In genomic region chr11:1812274-1812673, GRCh38 we compare ENCODE assay signal across 3 cellular contexts.
"Had no signal": no experiment of that assay in that cellular context is flagged by ENCODE, and none has a peak within 500 bp of the region (broad histone marks: within the 10 kb centered on the region; RNA-seq: fewer than 3 reads in every experiment).

No MANE protein-coding gene starts in this region.

- DNase-seq: GDM1, GF-D8 had no signal

- ATAC-seq: GM12878 had no signal

- H3K4me3 ChIP-seq: GM12878 had no signal
